Comparison of ENCODE assay signal across 1 cellular context in the genomic region with DNA sequence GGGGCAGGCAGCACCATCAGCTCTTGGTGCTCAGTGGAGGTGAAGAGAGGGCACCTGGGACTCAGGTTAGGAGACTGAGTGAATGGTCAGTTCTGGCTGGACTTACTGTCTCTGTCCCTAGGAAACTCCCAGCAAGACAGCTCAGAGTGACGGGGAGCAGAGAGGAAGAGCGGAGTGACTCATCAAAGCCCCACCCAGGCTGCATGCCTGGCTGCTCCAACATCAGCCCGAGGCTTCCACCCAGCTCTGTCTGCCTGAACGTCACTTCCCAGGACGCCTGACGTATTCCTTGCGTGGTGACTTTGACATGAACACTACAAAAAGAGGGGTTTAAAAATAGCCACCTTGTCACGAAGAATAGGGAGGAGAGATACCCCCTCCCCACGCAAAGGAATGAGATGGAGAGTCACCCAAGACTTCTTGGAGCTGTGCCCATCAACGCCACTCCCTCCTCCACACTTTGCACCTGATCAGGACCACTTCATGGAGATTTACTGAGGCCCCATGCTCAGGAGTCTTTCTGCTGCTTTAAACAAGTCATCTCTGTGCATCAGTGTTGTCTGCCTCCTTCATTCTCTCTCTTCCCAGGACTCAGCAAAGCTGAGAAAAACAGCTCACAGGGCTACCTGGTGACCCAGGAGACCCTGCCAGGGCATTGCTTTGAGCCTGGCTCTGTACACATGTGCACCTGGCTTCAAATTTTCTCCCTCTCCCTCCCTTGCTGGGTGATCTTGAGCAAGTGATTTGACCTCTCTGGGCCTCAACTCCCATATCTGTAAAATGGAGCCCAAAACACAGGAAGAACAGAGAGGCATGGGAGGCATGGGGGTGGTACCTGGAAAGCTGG.
A peak's percentile ranks its signal among the peaks of the same experiment; 100 is the strongest.
TF ChIP-seq lines count a peak whose summit lies in the region.

No MANE protein-coding gene starts in this region.

TF ChIP-seq in K562, 482 proteins besides CTCF, POLR2A, EP300 and RAD21 (continued from another document and continues in another):
- TF ChIP-seq, protein P1, sequence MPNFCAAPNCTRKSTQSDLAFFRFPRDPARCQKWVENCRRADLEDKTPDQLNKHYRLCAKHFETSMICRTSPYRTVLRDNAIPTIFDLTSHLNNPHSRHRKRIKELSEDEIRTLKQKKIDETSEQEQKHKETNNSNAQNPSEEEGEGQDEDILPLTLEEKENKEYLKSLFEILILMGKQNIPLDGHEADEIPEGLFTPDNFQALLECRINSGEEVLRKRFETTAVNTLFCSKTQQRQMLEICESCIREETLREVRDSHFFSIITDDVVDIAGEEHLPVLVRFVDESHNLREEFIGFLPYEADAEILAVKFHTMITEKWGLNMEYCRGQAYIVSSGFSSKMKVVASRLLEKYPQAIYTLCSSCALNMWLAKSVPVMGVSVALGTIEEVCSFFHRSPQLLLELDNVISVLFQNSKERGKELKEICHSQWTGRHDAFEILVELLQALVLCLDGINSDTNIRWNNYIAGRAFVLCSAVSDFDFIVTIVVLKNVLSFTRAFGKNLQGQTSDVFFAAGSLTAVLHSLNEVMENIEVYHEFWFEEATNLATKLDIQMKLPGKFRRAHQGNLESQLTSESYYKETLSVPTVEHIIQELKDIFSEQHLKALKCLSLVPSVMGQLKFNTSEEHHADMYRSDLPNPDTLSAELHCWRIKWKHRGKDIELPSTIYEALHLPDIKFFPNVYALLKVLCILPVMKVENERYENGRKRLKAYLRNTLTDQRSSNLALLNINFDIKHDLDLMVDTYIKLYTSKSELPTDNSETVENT (CRISPR knock-in tag; IDR thresholded peaks at IDR 0.05): no peak
- TF ChIP-seq, protein P2, sequence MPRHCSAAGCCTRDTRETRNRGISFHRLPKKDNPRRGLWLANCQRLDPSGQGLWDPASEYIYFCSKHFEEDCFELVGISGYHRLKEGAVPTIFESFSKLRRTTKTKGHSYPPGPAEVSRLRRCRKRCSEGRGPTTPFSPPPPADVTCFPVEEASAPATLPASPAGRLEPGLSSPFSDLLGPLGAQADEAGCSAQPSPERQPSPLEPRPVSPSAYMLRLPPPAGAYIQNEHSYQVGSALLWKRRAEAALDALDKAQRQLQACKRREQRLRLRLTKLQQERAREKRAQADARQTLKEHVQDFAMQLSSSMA (CRISPR knock-in tag; IDR thresholded peaks at IDR 0.05): no peak
- TF ChIP-seq HDAC2 (IDR thresholded peaks at IDR 0.05) (no peak), ZNF695 (CRISPR knock-in tag; IDR thresholded peaks at IDR 0.05) (no peak), ZNF134 (CRISPR knock-in tag; conservative IDR thresholded peaks at IDR 0.05) (no peak), RCOR1 (IDR thresholded peaks at IDR 0.05; ENCODE audit: borderline replicate concordance in 1 of 2, low read depth in 2 of 2, low read length in 2 of 2) (no peak), MAFG (tag; conservative IDR thresholded peaks at IDR 0.05) (peak; percentile 61), MEIS2 (IDR thresholded peaks at IDR 0.05; ENCODE audit: partially characterized antibody) (peak; percentile 55), ZNF436 (CRISPR knock-in tag; IDR thresholded peaks at IDR 0.05) (no peak), PRMT5 (CRISPR knock-in tag; IDR thresholded peaks at IDR 0.05) (no peak), SPI1 (IDR thresholded peaks at IDR 0.05; ENCODE audit: borderline replicate concordance, low read depth, low read length) (peak; percentile 73), DMBX1 (CRISPR knock-in tag; IDR thresholded peaks at IDR 0.05; ENCODE audit: borderline replicate concordance) (no peak), BRD9 (IDR thresholded peaks at IDR 0.05; ENCODE audit: low read depth, partially characterized antibody) (no peak), ILF3 (IDR thresholded peaks at IDR 0.05; ENCODE audit: borderline replicate concordance) (no peak), HDAC3 (IDR thresholded peaks at IDR 0.05; ENCODE audit: borderline replicate concordance, partially characterized antibody) (no peak), ELF1 (tag; IDR thresholded peaks at IDR 0.05) (no peak), ZNF696 (CRISPR knock-in tag; conservative IDR thresholded peaks at IDR 0.05) (no peak), TCF3 (CRISPR knock-in tag; IDR thresholded peaks at IDR 0.05) (0 out of 2 replicates have a peak, but pooled peaks have one; percentile 14), TEAD1 (CRISPR knock-in tag; IDR thresholded peaks at IDR 0.05) (0 out of 4 replicates have a peak, but pooled peaks of 1 of the 2 experiments have one; percentile 3), FOXA3 (CRISPR knock-in tag; conservative IDR thresholded peaks at IDR 0.05 in 1 of 2, IDR thresholded peaks at IDR 0.05 in 1 of 2) (no peak), E2F3 (CRISPR knock-in tag; IDR thresholded peaks at IDR 0.05) (no peak), GABPA (tag; conservative IDR thresholded peaks at IDR 0.05; ENCODE audit: low read depth) (peak; percentile 62), KLF10 (CRISPR knock-in tag; IDR thresholded peaks at IDR 0.05) (no peak), C11orf30 (IDR thresholded peaks at IDR 0.05; ENCODE audit: low read depth) (peak; percentile 74), MTF1 (CRISPR knock-in tag; IDR thresholded peaks at IDR 0.05; ENCODE audit: borderline replicate concordance) (no peak), ZFP1 (CRISPR knock-in tag; IDR thresholded peaks at IDR 0.05) (no peak), SMC3 (conservative IDR thresholded peaks at IDR 0.05; ENCODE audit: insufficient read depth, low read depth, low read length) (no peak), HDAC6 (IDR thresholded peaks at IDR 0.05; ENCODE audit: low read depth, low read length) (no peak), SUPT5H (IDR thresholded peaks at IDR 0.05) (no peak), BCOR (IDR thresholded peaks at IDR 0.05) (peak; percentile 73), POLR2AphosphoS2 (IDR thresholded peaks at IDR 0.05; ENCODE audit: low read length) (no peak), SMARCA4 (IDR thresholded peaks at IDR 0.05) (peak; percentile 68; the same call in 1 of the 2 replicates), CXXC5 (CRISPR knock-in tag; IDR thresholded peaks at IDR 0.05) (0 out of 2 replicates have a peak, but pooled peaks have one; percentile 24), XRCC3 (IDR thresholded peaks at IDR 0.05) (no peak), SRF (CRISPR knock-in tag; IDR thresholded peaks at IDR 0.05) (no peak)
- TF ChIP-seq, protein P3, sequence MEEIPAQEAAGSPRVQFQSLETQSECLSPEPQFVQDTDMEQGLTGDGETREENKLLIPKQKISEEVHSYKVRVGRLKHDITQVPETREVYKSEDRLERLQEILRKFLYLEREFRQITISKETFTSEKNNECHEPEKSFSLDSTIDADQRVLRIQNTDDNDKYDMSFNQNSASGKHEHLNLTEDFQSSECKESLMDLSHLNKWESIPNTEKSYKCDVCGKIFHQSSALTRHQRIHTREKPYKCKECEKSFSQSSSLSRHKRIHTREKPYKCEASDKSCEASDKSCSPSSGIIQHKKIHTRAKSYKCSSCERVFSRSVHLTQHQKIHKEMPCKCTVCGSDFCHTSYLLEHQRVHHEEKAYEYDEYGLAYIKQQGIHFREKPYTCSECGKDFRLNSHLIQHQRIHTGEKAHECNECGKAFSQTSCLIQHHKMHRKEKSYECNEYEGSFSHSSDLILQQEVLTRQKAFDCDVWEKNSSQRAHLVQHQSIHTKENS (CRISPR knock-in tag; IDR thresholded peaks at IDR 0.05): no peak
- TF ChIP-seq, protein P4, sequence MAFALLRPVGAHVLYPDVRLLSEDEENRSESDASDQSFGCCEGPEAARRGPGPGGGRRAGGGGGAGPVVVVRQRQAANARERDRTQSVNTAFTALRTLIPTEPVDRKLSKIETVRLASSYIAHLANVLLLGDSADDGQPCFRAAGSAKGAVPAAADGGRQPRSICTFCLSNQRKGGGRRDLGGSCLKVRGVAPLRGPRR (CRISPR knock-in tag; IDR thresholded peaks at IDR 0.05): no peak
- TF ChIP-seq, protein P5, sequence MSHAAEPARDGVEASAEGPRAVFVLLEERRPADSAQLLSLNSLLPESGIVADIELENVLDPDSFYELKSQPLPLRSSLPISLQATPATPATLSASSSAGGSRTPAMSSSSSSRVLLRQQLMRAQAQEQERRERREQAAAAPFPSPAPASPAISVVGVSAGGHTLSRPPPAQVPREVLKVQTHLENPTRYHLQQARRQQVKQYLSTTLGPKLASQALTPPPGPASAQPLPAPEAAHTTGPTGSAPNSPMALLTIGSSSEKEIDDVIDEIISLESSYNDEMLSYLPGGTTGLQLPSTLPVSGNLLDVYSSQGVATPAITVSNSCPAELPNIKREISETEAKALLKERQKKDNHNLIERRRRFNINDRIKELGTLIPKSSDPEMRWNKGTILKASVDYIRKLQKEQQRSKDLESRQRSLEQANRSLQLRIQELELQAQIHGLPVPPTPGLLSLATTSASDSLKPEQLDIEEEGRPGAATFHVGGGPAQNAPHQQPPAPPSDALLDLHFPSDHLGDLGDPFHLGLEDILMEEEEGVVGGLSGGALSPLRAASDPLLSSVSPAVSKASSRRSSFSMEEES (CRISPR knock-in tag; IDR thresholded peaks at IDR 0.05): no peak
- TF ChIP-seq, protein P6, sequence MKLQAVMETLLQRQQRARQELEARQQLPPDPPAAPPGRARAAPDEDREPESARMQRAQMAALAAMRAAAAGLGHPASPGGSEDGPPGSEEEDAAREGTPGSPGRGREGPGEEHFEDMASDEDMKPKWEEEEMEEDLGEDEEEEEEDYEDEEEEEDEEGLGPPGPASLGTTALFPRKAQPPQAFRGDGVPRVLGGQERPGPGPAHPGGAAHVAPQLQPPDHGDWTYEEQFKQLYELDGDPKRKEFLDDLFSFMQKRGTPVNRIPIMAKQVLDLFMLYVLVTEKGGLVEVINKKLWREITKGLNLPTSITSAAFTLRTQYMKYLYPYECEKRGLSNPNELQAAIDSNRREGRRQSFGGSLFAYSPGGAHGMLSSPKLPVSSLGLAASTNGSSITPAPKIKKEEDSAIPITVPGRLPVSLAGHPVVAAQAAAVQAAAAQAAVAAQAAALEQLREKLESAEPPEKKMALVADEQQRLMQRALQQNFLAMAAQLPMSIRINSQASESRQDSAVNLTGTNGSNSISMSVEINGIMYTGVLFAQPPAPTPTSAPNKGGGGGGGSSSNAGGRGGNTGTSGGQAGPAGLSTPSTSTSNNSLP (IDR thresholded peaks at IDR 0.05; ENCODE audit: borderline replicate concordance, low read depth, low read length): no peak
- TF ChIP-seq, protein P7, sequence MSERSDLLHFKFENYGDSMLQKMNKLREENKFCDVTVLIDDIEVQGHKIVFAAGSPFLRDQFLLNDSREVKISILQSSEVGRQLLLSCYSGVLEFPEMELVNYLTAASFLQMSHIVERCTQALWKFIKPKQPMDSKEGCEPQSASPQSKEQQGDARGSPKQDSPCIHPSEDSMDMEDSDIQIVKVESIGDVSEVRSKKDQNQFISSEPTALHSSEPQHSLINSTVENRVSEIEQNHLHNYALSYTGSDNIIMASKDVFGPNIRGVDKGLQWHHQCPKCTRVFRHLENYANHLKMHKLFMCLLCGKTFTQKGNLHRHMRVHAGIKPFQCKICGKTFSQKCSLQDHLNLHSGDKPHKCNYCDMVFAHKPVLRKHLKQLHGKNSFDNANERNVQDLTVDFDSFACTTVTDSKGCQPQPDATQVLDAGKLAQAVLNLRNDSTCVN (CRISPR knock-in tag; IDR thresholded peaks at IDR 0.05): no peak
- TF ChIP-seq, protein P8, sequence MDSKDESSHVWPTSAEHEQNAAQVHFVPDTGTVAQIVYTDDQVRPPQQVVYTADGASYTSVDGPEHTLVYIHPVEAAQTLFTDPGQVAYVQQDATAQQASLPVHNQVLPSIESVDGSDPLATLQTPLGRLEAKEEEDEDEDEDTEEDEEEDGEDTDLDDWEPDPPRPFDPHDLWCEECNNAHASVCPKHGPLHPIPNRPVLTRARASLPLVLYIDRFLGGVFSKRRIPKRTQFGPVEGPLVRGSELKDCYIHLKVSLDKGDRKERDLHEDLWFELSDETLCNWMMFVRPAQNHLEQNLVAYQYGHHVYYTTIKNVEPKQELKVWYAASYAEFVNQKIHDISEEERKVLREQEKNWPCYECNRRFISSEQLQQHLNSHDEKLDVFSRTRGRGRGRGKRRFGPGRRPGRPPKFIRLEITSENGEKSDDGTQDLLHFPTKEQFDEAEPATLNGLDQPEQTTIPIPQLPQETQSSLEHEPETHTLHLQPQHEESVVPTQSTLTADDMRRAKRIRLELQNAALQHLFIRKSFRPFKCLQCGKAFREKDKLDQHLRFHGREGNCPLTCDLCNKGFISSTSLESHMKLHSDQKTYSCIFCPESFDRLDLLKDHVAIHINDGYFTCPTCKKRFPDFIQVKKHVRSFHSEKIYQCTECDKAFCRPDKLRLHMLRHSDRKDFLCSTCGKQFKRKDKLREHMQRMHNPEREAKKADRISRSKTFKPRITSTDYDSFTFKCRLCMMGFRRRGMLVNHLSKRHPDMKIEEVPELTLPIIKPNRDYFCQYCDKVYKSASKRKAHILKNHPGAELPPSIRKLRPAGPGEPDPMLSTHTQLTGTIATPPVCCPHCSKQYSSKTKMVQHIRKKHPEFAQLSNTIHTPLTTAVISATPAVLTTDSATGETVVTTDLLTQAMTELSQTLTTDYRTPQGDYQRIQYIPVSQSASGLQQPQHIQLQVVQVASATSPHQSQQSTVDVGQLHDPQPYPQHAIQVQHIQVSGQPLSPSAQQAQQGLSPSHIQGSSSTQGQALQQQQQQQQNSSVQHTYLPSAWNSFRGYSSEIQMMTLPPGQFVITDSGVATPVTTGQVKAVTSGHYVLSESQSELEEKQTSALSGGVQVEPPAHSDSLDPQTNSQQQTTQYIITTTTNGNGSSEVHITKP (IDR thresholded peaks at IDR 0.05; ENCODE audit: partially characterized antibody): peak; percentile 56
- TF ChIP-seq, protein P9, sequence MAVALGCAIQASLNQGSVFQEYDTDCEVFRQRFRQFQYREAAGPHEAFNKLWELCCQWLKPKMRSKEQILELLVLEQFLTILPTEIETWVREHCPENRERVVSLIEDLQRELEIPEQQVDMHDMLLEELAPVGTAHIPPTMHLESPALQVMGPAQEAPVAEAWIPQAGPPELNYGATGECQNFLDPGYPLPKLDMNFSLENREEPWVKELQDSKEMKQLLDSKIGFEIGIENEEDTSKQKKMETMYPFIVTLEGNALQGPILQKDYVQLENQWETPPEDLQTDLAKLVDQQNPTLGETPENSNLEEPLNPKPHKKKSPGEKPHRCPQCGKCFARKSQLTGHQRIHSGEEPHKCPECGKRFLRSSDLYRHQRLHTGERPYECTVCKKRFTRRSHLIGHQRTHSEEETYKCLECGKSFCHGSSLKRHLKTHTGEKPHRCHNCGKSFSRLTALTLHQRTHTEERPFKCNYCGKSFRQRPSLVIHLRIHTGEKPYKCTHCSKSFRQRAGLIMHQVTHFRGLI (CRISPR knock-in tag; IDR thresholded peaks at IDR 0.05): no peak
- TF ChIP-seq, protein P10, sequence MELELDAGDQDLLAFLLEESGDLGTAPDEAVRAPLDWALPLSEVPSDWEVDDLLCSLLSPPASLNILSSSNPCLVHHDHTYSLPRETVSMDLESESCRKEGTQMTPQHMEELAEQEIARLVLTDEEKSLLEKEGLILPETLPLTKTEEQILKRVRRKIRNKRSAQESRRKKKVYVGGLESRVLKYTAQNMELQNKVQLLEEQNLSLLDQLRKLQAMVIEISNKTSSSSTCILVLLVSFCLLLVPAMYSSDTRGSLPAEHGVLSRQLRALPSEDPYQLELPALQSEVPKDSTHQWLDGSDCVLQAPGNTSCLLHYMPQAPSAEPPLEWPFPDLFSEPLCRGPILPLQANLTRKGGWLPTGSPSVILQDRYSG (tag; conservative IDR thresholded peaks at IDR 0.05; ENCODE audit: low read depth): no peak
